Comparison of ENCODE assay signal across 15 cellular contexts in genomic region chr11:61229458-61229857, GRCh38. TPM values are rescaled to one million over a fixed set of nuclear protein-coding genes. Genes with fewer than 3 reads are reported as not detected.
"Had no signal": no experiment of that assay in that cellular context is flagged by ENCODE, and none has a peak within 500 bp of the region (broad histone marks: within the 10 kb centered on the region; RNA-seq: fewer than 3 reads in every experiment).

No MANE protein-coding gene starts in this region.

RNA-seq across cellular contexts. Expression of gene PGA4, which starts 7.3 kb away (rescaled TPM):
- total RNA-seq: kidney; kidney epithelial cell; lung microvascular endothelial cell; mammary epithelial cell; mesothelial cell of epicardium; mucosa of gallbladder; naive thymus-derived CD8-positive, alpha-beta T cell had no signal
- polyA plus RNA-seq: keratinocyte; mammary epithelial cell; naive thymus-derived CD4-positive, alpha-beta T cell; naive thymus-derived CD8-positive, alpha-beta T cell had no signal

RNA-seq across cellular contexts. Expression of gene PGA5, which starts 11.5 kb away (rescaled TPM):
- total RNA-seq: kidney epithelial cell; left ventricle myocardium inferior; lower leg skin; lung microvascular endothelial cell; mammary epithelial cell; mesothelial cell of epicardium; mucosa of gallbladder; naive thymus-derived CD4-positive, alpha-beta T cell; naive thymus-derived CD8-positive, alpha-beta T cell had no signal
- polyA plus RNA-seq: immature natural killer cell; keratinocyte; mammary epithelial cell; naive thymus-derived CD4-positive, alpha-beta T cell; naive thymus-derived CD8-positive, alpha-beta T cell had no signal

RNA-seq across cellular contexts. Expression of gene PGA3, which starts 26.1 kb away (rescaled TPM):
- total RNA-seq: kidney epithelial cell; left colon; left lobe of liver; lung; lung microvascular endothelial cell; mammary epithelial cell; mesothelial cell of epicardium; naive thymus-derived CD8-positive, alpha-beta T cell had no signal
- polyA plus RNA-seq: immature natural killer cell; keratinocyte; mammary epithelial cell; naive thymus-derived CD4-positive, alpha-beta T cell; naive thymus-derived CD8-positive, alpha-beta T cell had no signal
